In genomic region chr9:117405950-117406705, GRCh38 we compare ENCODE assay signal across 16 cellular contexts.
"Had no signal": no experiment of that assay in that cellular context is flagged by ENCODE, and none has a peak within 500 bp of the region (broad histone marks: within the 10 kb centered on the region; RNA-seq: fewer than 3 reads in every experiment).

No MANE protein-coding gene starts in this region.

- H3K27ac Mint-ChIP-seq: activated naive CD4-positive, alpha-beta T cell treated with anti-CD3 and anti-CD28 coated beads, Interleukin-2, amount 50 U/mL, for 72 hours; naive thymus-derived CD4-positive, alpha-beta T cell; stimulated activated naive B cell treated with anti-CD40 and anti-IgM and Interleukin-4, amounts not matched to agents 10 μg/mL and 1 μg/mL and 100 μg/mL, for 72 hours; T-helper 1 cell treated with Interleukin-12 subunit alpha and Interleukin-12 subunit beta and Interleukin-4 antibody, amounts not matched to agents 30 μg/mL and 1 μg/mL, for 36 hours had no signal

- H3K4me1 Mint-ChIP-seq: naive thymus-derived CD4-positive, alpha-beta T cell; stimulated activated naive B cell treated with anti-CD40 and anti-IgM and Interleukin-4, amounts not matched to agents 10 μg/mL and 1 μg/mL and 100 μg/mL, for 72 hours had no signal

- H3K9me3 Mint-ChIP-seq: T-helper 1 cell treated with Interleukin-12 subunit alpha and Interleukin-12 subunit beta and Interleukin-4 antibody, amounts not matched to agents 30 μg/mL and 1 μg/mL, for 36 hours had no signal

- H3K27ac ChIP-seq: colonic mucosa, foreskin keratinocyte, left lung, ovary, sigmoid colon, spleen, tibial artery had no signal

- H3K36me3 Mint-ChIP-seq: stimulated activated naive B cell treated with anti-CD40 and anti-IgM and Interleukin-4, amounts not matched to agents 10 μg/mL and 1 μg/mL and 100 μg/mL, for 72 hours had no signal

- H3K27me3 ChIP-seq: colonic mucosa, ovary, tibial artery had no signal

- DNase-seq: activated CD4-positive, CD25-positive, alpha-beta regulatory T cell treated with anti-CD3 and anti-CD28 coated beads, Interleukin-2, amount 50 U/mL, for 72 hours; activated gamma-delta T cell treated with Interleukin-2 at 50 U/mL for 16 hours; central memory CD4-positive, alpha-beta T cell; colonic mucosa; foreskin keratinocyte; kidney; left lung; mammary epithelial cell; naive thymus-derived CD4-positive, alpha-beta T cell; ovary; sigmoid colon; spleen; stimulated activated naive B cell treated with anti-CD40 and anti-IgM and Interleukin-4, amounts not matched to agents 10 μg/mL and 1 μg/mL and 100 μg/mL, for 72 hours; tibial artery had no signal

- ATAC-seq: activated naive CD4-positive, alpha-beta T cell treated with anti-CD3 and anti-CD28 coated beads, Interleukin-2, amount 50 U/mL, for 72 hours; foreskin keratinocyte; left lung; naive thymus-derived CD4-positive, alpha-beta T cell; stimulated activated naive B cell treated with anti-CD40 and anti-IgM and Interleukin-4, amounts not matched to agents 10 μg/mL and 1 μg/mL and 100 μg/mL, for 72 hours had no signal

- H3K36me3 ChIP-seq: colonic mucosa, left lung, ovary, sigmoid colon, spleen, tibial artery had no signal

- H3K4me3 ChIP-seq: colonic mucosa, left lung, ovary, sigmoid colon, spleen, tibial artery had no signal

- H3K4me1 ChIP-seq: colonic mucosa, foreskin keratinocyte, left lung, sigmoid colon, spleen, tibial artery had no signal

- H3K4me3 Mint-ChIP-seq: naive thymus-derived CD4-positive, alpha-beta T cell; stimulated activated naive B cell treated with anti-CD40 and anti-IgM and Interleukin-4, amounts not matched to agents 10 μg/mL and 1 μg/mL and 100 μg/mL, for 72 hours; T-helper 1 cell treated with Interleukin-12 subunit alpha and Interleukin-12 subunit beta and Interleukin-4 antibody, amounts not matched to agents 30 μg/mL and 1 μg/mL, for 36 hours had no signal
